ENCODE assay signal across 28 cellular contexts in the genomic region with DNA sequence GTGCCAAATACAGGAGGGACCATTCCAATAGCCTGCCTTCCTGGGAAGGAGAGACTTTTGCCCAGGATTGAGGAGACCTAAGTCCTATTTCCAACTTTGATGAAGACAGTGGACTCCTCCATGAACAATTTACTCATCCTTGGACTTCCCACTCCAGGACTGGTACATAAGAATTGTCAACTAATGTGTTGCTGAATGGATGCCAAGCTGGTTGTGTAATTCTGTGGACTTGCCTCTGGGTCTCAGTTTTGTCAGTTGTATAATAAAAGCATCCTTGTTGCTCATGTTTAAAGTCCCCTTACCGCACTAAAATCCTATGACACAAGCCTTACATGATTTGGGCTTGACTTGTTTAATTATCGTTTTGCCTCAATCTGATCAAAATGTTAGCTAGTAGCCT. TPM values are rescaled to one million over a fixed set of nuclear protein-coding genes. Genes with fewer than 3 reads are reported as not detected.
"Had no signal": no experiment of that assay in that cellular context is flagged by ENCODE, and none has a peak within 500 bp of the region (broad histone marks: within the 10 kb centered on the region; RNA-seq: fewer than 3 reads in every experiment).

No MANE protein-coding gene starts in this region.

- H3K4me1 ChIP-seq: colonic mucosa, esophagus muscularis mucosa, prostate gland, sigmoid colon, spleen, tibial nerve, upper lobe of left lung had no signal

- DNase-seq: colonic mucosa; effector CD8-positive, alpha-beta T cell; endodermal cell; kidney; mesenchymal stem cell; naive thymus-derived CD8-positive, alpha-beta T cell; nephron progenitor cell; nucleus accumbens; right cardiac atrium; sigmoid colon; spleen; stimulated activated naive B cell treated with anti-CD40 and anti-IgM and Interleukin-4, amounts not matched to agents 10 μg/mL and 1 μg/mL and 100 μg/mL, for 72 hours; upper lobe of left lung had no signal

- H3K27me3 ChIP-seq: colonic mucosa, esophagus muscularis mucosa, sigmoid colon, spleen, tibial nerve, upper lobe of left lung had no signal

- ATAC-seq: left lobe of liver; naive thymus-derived CD8-positive, alpha-beta T cell; right cardiac atrium; stimulated activated naive B cell treated with anti-CD40 and anti-IgM and Interleukin-4, amounts not matched to agents 10 μg/mL and 1 μg/mL and 100 μg/mL, for 72 hours had no signal

- H3K27ac ChIP-seq: colonic mucosa, esophagus muscularis mucosa, prostate gland, sigmoid colon, skin epidermis, spleen, thoracic aorta, tibial nerve, upper lobe of left lung had no signal

- H3K9me3 ChIP-seq: colonic mucosa, esophagus muscularis mucosa, prostate gland, sigmoid colon, spleen, thoracic aorta, tibial nerve, upper lobe of left lung had no signal

- H3K4me3 ChIP-seq: colonic mucosa, esophagus muscularis mucosa, lung, prostate gland, sigmoid colon, skin epidermis, spleen, thoracic aorta, tibial nerve, upper lobe of left lung had no signal

- H3K36me3 ChIP-seq: colonic mucosa, esophagus muscularis mucosa, prostate gland, sigmoid colon, spleen, thoracic aorta, tibial nerve, upper lobe of left lung had no signal

RNA-seq across cellular contexts. Expression of a gene that starts 13.2 kb away (rescaled TPM):
- total RNA-seq: chondrocyte; colonic mucosa; endodermal cell; epithelial cell of proximal tubule; esophagus muscularis mucosa; fibroblast of lung; frontal cortex; kidney; left lobe of liver; liver; lung; mesothelial cell of epicardium; myocyte; naive thymus-derived CD8-positive, alpha-beta T cell; osteocyte; prostate gland; right cardiac atrium; sigmoid colon; spleen; thoracic aorta; tibial nerve; upper lobe of left lung had no signal
